In genomic region chr7:104059103-104059502, GRCh38 we compare ENCODE assay signal across 19 cellular contexts.
A peak's percentile ranks its signal among the peaks of the same experiment; 100 is the strongest.
DNase-seq lines count a peak whose midpoint lies in the region; TF ChIP-seq lines count a peak whose summit lies in the region.
"Had no signal": no experiment of that assay in that cellular context is flagged by ENCODE, and none has a peak within 500 bp of the region (broad histone marks: within the 10 kb centered on the region; RNA-seq: fewer than 3 reads in every experiment).

No MANE protein-coding gene starts in this region.

- no peak overlapping the region for H2BK15ac ChIP-seq in mesendoderm (replicated peaks; ENCODE audit: low read depth)

- H2BK5ac ChIP-seq in mesendoderm (ENCODE audit: low read length): no peak overlapping the region

- no peak overlapping the region for H3K9ac ChIP-seq in mesendoderm (ENCODE audit: low read length)

- H3K4ac ChIP-seq in mesendoderm (ENCODE audit: low read depth, low read length): no peak overlapping the region

- H4K8ac ChIP-seq in mesendoderm (ENCODE audit: low read depth, low read length): no peak overlapping the region

- no peak overlapping the region for H3K23ac ChIP-seq in mesendoderm (ENCODE audit: low read length)

- intact Hi-C loops in activated naive CD4-positive, alpha-beta T cell treated with anti-CD3 and anti-CD28 coated beads for 36 hours (cut with micrococcal nuclease): no loop called here

- no peak overlapping the region for H3K4me2 ChIP-seq in mesendoderm (ENCODE audit: low read length)

- H3K27me3 ChIP-seq in BE2C (no peaks in the 10 kb centered on the region), mesendoderm (ENCODE audit: insufficient read depth, low read length, poor library complexity) (no peaks in the 10 kb centered on the region)

- H2AK5ac ChIP-seq in mesendoderm (ENCODE audit: low read length): no peak overlapping the region

- peak; percentile 40; the same call in 1 of the 2 replicates for TF ChIP-seq CTCF in BE2C (IDR thresholded peaks at IDR 0.05; ENCODE audit: low read depth, low read length)

- CTCF ChIA-PET in activated naive CD4-positive, alpha-beta T cell treated with anti-CD3 and anti-CD28 coated beads for 36 hours (lab: Charles Lee): no interaction called here

- no CpG with 5 or more reads among the region's 5 CpGs for WGBS in mesendoderm (ENCODE audit: extremely low coverage, insufficient coverage, low lambda C conversion rate)

- H3K4me1 Mint-ChIP-seq in activated naive CD4-positive, alpha-beta T cell treated with anti-CD3 and anti-CD28 coated beads for 36 hours (ENCODE audit: low read depth): no peaks in the 10 kb centered on the region
- H3K4me1 Mint-ChIP-seq: B cell; CD4-positive, CD25-positive, alpha-beta regulatory T cell; CD8-positive, alpha-beta memory T cell; H9 had no signal

- H3K9me3 Mint-ChIP-seq in activated naive CD4-positive, alpha-beta T cell treated with anti-CD3 and anti-CD28 coated beads for 36 hours: no peaks in the 10 kb centered on the region

- H3K4me3 ChIP-seq in BE2C (ENCODE audit: low read depth, low read length) (no peak overlapping the region), mesendoderm (ENCODE audit: low read length) (no peak overlapping the region)
- H3K4me3 ChIP-seq: GM12878 had no signal

- DNase-seq in NCI-H82 (lab: John Stamatoyannopoulos, UW) (peak; percentile 28), NCI-H82 treated with DMSO at 0.1 percent for 48 hours (lab: John Stamatoyannopoulos, UW; ENCODE audit: unreplicated experiment) (no peak), BE2C (no peak), SK-N-DZ (ENCODE audit: low spot score) (peak; percentile 18), mesendoderm (peak; percentile 1), HCEC 1CT (no peak), DMS79 treated with DMSO at 0.1 percent for 48 hours (lab: John Stamatoyannopoulos, UW) (no peak)
- no peak for DNase-seq in activated naive CD4-positive, alpha-beta T cell treated with anti-CD3 and anti-CD28 coated beads for 36 hours
- DNase-seq: 8988T; C1 segment of cervical spinal cord; CD4-positive, CD25-positive, alpha-beta regulatory T cell; CD8-positive, alpha-beta memory T cell; COR-L47; DMS153; DND-41; EL; H9 had no signal

- H3K4me1 ChIP-seq in BE2C (no peaks in the 10 kb centered on the region), mesendoderm (ENCODE audit: control insufficient read depth, low read depth, low read length) (no peaks in the 10 kb centered on the region)

- no peaks in the 10 kb centered on the region for H3K79me1 ChIP-seq in mesendoderm (ENCODE audit: low read length)

- no peak overlapping the region for H2BK120ac ChIP-seq in mesendoderm (ENCODE audit: low read depth, low read length)

- H3K9me3 ChIP-seq in BE2C: no peaks in the 10 kb centered on the region

- H3K36me3 Mint-ChIP-seq in activated naive CD4-positive, alpha-beta T cell treated with anti-CD3 and anti-CD28 coated beads for 36 hours (ENCODE audit: low read depth): no peaks in the 10 kb centered on the region
- H3K36me3 Mint-ChIP-seq: CD4-positive, CD25-positive, alpha-beta regulatory T cell; CD8-positive, alpha-beta memory T cell had no signal

- no peak overlapping the region for H3K18ac ChIP-seq in mesendoderm (ENCODE audit: low read length)

- no peak overlapping the region for H3K27ac ChIP-seq in mesendoderm (ENCODE audit: low read depth, low read length)

- H3K27me3 Mint-ChIP-seq in activated naive CD4-positive, alpha-beta T cell treated with anti-CD3 and anti-CD28 coated beads for 36 hours (ENCODE audit: low read depth): peaks cover 3% of the 10 kb centered on the region
- H3K27me3 Mint-ChIP-seq: CD4-positive, CD25-positive, alpha-beta regulatory T cell had no signal

- no peaks in the 10 kb centered on the region for H3K36me3 ChIP-seq in BE2C
- no peaks in the 10 kb centered on the region for H3K36me3 ChIP-seq in mesendoderm (ENCODE audit: control insufficient read depth, insufficient read depth, low read length)

- H3K56ac ChIP-seq in mesendoderm (ENCODE audit: low read length): no peak overlapping the region

- H3K79me2 ChIP-seq in mesendoderm (ENCODE audit: control insufficient read depth, insufficient read depth, low read length): no peaks in the 10 kb centered on the region

- H4K5ac ChIP-seq in mesendoderm (ENCODE audit: low read length): no peak overlapping the region

- no peak overlapping the region for H3K27ac Mint-ChIP-seq in activated naive CD4-positive, alpha-beta T cell treated with anti-CD3 and anti-CD28 coated beads for 36 hours
- H3K27ac Mint-ChIP-seq: B cell; CD4-positive, CD25-positive, alpha-beta regulatory T cell had no signal

- no peak overlapping the region for H3K4me3 Mint-ChIP-seq in activated naive CD4-positive, alpha-beta T cell treated with anti-CD3 and anti-CD28 coated beads for 36 hours
- H3K4me3 Mint-ChIP-seq: B cell; CD4-positive, CD25-positive, alpha-beta regulatory T cell; CD8-positive, alpha-beta memory T cell; H9 had no signal

Comparison
In these comparisons a context has a peak if more than half of its experiments do, and no peak if none do; other contexts are left out.
1. DNase-seq: peak in NCI-H82 (single experiment), SK-N-DZ (single experiment) and mesendoderm (single experiment); none in NCI-H82 treated with DMSO at 0.1 percent for 48 hours (single experiment), BE2C (single experiment), HCEC 1CT (single experiment), DMS79 treated with DMSO at 0.1 percent for 48 hours (single experiment) and activated naive CD4-positive, alpha-beta T cell treated with anti-CD3 and anti-CD28 coated beads for 36 hours (single experiment).